1 cellular context compared by ENCODE assay signal in genomic region chr5:37807015-37807414, GRCh38.
TF ChIP-seq lines count a peak whose summit lies in the region.

No MANE protein-coding gene starts in this region.

TF ChIP-seq in K562, 482 proteins besides CTCF, POLR2A, EP300 and RAD21 (continued from another document):
- TF ChIP-seq ZBTB49 (CRISPR knock-in tag; IDR thresholded peaks at IDR 0.05; ENCODE audit: borderline replicate concordance) (no peak), NFXL1 (CRISPR knock-in tag; IDR thresholded peaks at IDR 0.05) (no peak), ZNF239 (CRISPR knock-in tag; IDR thresholded peaks at IDR 0.05) (no peak), ZFP1 (CRISPR knock-in tag; IDR thresholded peaks at IDR 0.05) (no peak), HMG20A (CRISPR knock-in tag; conservative IDR thresholded peaks at IDR 0.05) (no peak), MYC (IDR thresholded peaks at IDR 0.05; ENCODE audit: low read depth, low read length) (no peak), MYC (CRISPR knock-in tag; IDR thresholded peaks at IDR 0.05; ENCODE audit: borderline replicate concordance, low read depth) (no peak), CHCHD3 (CRISPR knock-in tag; IDR thresholded peaks at IDR 0.05) (no peak), E2F4 (CRISPR knock-in tag; IDR thresholded peaks at IDR 0.05; ENCODE audit: low read depth) (no peak), ZNF124 (CRISPR knock-in tag; IDR thresholded peaks at IDR 0.05) (no peak), EWSR1 (IDR thresholded peaks at IDR 0.05; ENCODE audit: borderline replicate concordance, low read depth, partially characterized antibody) (no peak), ZKSCAN3 (CRISPR knock-in tag; IDR thresholded peaks at IDR 0.05) (no peak), NFE2 (IDR thresholded peaks at IDR 0.05; ENCODE audit: low read depth) (no peak)
- TF ChIP-seq, protein P1, sequence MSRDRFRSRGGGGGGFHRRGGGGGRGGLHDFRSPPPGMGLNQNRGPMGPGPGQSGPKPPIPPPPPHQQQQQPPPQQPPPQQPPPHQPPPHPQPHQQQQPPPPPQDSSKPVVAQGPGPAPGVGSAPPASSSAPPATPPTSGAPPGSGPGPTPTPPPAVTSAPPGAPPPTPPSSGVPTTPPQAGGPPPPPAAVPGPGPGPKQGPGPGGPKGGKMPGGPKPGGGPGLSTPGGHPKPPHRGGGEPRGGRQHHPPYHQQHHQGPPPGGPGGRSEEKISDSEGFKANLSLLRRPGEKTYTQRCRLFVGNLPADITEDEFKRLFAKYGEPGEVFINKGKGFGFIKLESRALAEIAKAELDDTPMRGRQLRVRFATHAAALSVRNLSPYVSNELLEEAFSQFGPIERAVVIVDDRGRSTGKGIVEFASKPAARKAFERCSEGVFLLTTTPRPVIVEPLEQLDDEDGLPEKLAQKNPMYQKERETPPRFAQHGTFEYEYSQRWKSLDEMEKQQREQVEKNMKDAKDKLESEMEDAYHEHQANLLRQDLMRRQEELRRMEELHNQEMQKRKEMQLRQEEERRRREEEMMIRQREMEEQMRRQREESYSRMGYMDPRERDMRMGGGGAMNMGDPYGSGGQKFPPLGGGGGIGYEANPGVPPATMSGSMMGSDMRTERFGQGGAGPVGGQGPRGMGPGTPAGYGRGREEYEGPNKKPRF (IDR thresholded peaks at IDR 0.05; ENCODE audit: low read depth, low read length): no peak
